In the genomic region with DNA sequence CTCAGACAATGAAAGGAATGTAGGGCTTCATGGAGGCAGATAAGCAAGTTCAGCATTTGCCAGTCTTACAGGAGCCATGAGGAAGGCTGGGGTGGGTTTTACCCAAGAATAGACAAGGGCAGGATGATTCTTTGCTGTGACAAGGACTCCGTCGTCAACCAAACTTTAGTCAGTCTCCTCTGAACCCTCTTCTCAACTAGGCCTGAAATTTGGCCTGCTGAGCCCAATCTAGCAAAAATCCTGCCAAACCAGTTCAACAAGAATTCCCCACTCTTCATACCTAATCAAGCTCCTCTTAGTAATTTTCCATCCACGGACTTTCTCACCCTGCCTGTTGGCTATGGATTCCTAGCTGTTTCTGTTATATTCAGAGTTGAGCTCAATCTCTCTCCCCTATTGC, we compare ENCODE assay signal across 15 cellular contexts.
DNase-seq lines count a peak whose midpoint lies in the region; ATAC-seq, FAIRE-seq and TF ChIP-seq lines count a peak whose summit lies in the region.
"Had no signal": no experiment of that assay in that cellular context is flagged by ENCODE, and none has a peak within 500 bp of the region (broad histone marks: within the 10 kb centered on the region; RNA-seq: fewer than 3 reads in every experiment).

No MANE protein-coding gene starts in this region.

- DNase-seq in Calu3 (peak; percentile 83), NCI-H1417 (lab: John Stamatoyannopoulos, UW) (peak in 2 of 3 experiments; percentile 62 to 83), WTC11 (ENCODE audit: low spot score) (peak; percentile 47), left kidney (ENCODE audit: low read depth, low spot score) (peak; percentile 60), HTR-8/SVneo (ENCODE audit: insufficient read length, low spot score) (no peak), posterior vena cava (ENCODE audit: low spot score) (no peak), T-helper 1 cell (no peak)
- DNase-seq: activated CD4-positive, alpha-beta T cell treated with anti-CD3 and anti-CD28 coated beads for 48 hours; DMS 273 treated with DMSO at 0.1 percent for 48 hours; dorsolateral prefrontal cortex; NCI-H1092 had no signal

- H3K4me3 Mint-ChIP-seq in Calu3 (ENCODE audit: low read depth, unreplicated experiment), result peak overlapping the region; percentile 36
- peak overlapping the region; percentile 37 for H3K4me3 Mint-ChIP-seq in WTC11
- H3K4me3 Mint-ChIP-seq: stimulated activated effector memory CD8-positive, alpha-beta T cell treated with anti-CD3 and anti-CD28 coated beads, Interleukin-12 subunit alpha, Interleukin-12 subunit beta, amount 100 ng/mL, for 72 hours; T-helper 1 cell treated with Interleukin-12 subunit alpha and Interleukin-12 subunit beta and Interleukin-4 antibody, amounts not matched to agents 30 μg/mL and 1 μg/mL, for 36 hours had no signal

- CTCF ChIA-PET in Calu3 (lab: Charles Lee) (interaction anchor here (0.9 kb wide), 1 partner anchor 44 kb away, joined by 5 read pairs; no protein-coding TSS in a partner anchor), WTC11 (lab: Charles Lee) (no interaction called here)

- no TSS peak for BruUV-seq in Calu3 (replicated peaks; lab: Mats Ljungman, UMichigan)

- H3K36me3 Mint-ChIP-seq in Calu3 (ENCODE audit: insufficient read depth, unreplicated experiment) (peaks cover 9% of the 10 kb centered on the region), WTC11 (no peaks in the 10 kb centered on the region)
- H3K36me3 Mint-ChIP-seq: stimulated activated effector memory CD8-positive, alpha-beta T cell treated with anti-CD3 and anti-CD28 coated beads, Interleukin-12 subunit alpha, Interleukin-12 subunit beta, amount 100 ng/mL, for 72 hours had no signal

- H3K4me1 Mint-ChIP-seq in Calu3 (ENCODE audit: low read depth, unreplicated experiment) (peaks cover 27% of the 10 kb centered on the region), WTC11 (peaks cover 51% of the 10 kb centered on the region)
- H3K4me1 Mint-ChIP-seq: stimulated activated effector memory CD8-positive, alpha-beta T cell treated with anti-CD3 and anti-CD28 coated beads, Interleukin-12 subunit alpha, Interleukin-12 subunit beta, amount 100 ng/mL, for 72 hours had no signal

- FAIRE-seq in HTR-8/SVneo (lab: Jason Lieb, UNC), result no peak
- FAIRE-seq: frontal cortex had no signal

- TF ChIP-seq CTCF in Calu3 (IDR thresholded peaks at IDR 0.05; ENCODE audit: unreplicated experiment), result no peak
- TF ChIP-seq CTCF in WTC11 (IDR thresholded peaks at IDR 0.05), result no peak

- intact Hi-C loops in Calu3 (cut with micrococcal nuclease; ENCODE audit: unreplicated experiment), result loop anchor here (5.0 kb wide), 1 partner anchor 119 kb away; no protein-coding TSS in a partner anchor
- intact Hi-C loops in posterior vena cava (cut with DNase I), result no loop called here

- peak; percentile 77 for ATAC-seq in WTC11
- no peak for ATAC-seq in GM19035 (IDR thresholded peaks at IDR 0.05; ENCODE audit: unreplicated experiment)
- ATAC-seq: stimulated activated effector memory CD8-positive, alpha-beta T cell treated with anti-CD3 and anti-CD28 coated beads, Interleukin-12 subunit alpha, Interleukin-12 subunit beta, amount 100 ng/mL, for 72 hours had no signal

- H3K9me3 Mint-ChIP-seq in Calu3 (ENCODE audit: low read depth, unreplicated experiment) (peaks cover 3% of the 10 kb centered on the region), WTC11 (no peaks in the 10 kb centered on the region)
- H3K9me3 Mint-ChIP-seq: stimulated activated effector memory CD8-positive, alpha-beta T cell treated with anti-CD3 and anti-CD28 coated beads, Interleukin-12 subunit alpha, Interleukin-12 subunit beta, amount 100 ng/mL, for 72 hours; T-helper 1 cell treated with Interleukin-12 subunit alpha and Interleukin-12 subunit beta and Interleukin-4 antibody, amounts not matched to agents 30 μg/mL and 1 μg/mL, for 36 hours had no signal

- POLR2A ChIA-PET in WTC11 (lab: Charles Lee), result no interaction called here

- H3K27ac Mint-ChIP-seq in Calu3 (ENCODE audit: unreplicated experiment) (peak overlapping the region; percentile 92), WTC11 (peak overlapping the region; percentile 98)
- H3K27ac Mint-ChIP-seq: stimulated activated effector memory CD8-positive, alpha-beta T cell treated with anti-CD3 and anti-CD28 coated beads, Interleukin-12 subunit alpha, Interleukin-12 subunit beta, amount 100 ng/mL, for 72 hours; T-helper 1 cell treated with Interleukin-12 subunit alpha and Interleukin-12 subunit beta and Interleukin-4 antibody, amounts not matched to agents 30 μg/mL and 1 μg/mL, for 36 hours had no signal

- H3K27me3 Mint-ChIP-seq in Calu3 (ENCODE audit: unreplicated experiment) (no peaks in the 10 kb centered on the region), WTC11 (ENCODE audit: low read depth) (no peaks in the 10 kb centered on the region)

TF ChIP-seq in WTC11, 78 proteins besides CTCF, POLR2A, EP300 and RAD21:
- TF ChIP-seq ZNF281 (CRISPR knock-in tag; IDR thresholded peaks at IDR 0.05) (no peak), PRRX2 (CRISPR knock-in tag; IDR thresholded peaks at IDR 0.05) (no peak), ZNF121 (CRISPR knock-in tag; IDR thresholded peaks at IDR 0.05) (no peak), ETV6 (CRISPR knock-in tag; IDR thresholded peaks at IDR 0.05) (peak; percentile 16; the same call in 1 of the 2 replicates)

Comparison
In these comparisons a context has a peak if more than half of its experiments do, and no peak if none do; other contexts are left out.
1. DNase-seq: peak in Calu3 (single experiment), NCI-H1417 (2 of 3), WTC11 (single experiment) and left kidney (single experiment); none in HTR-8/SVneo (single experiment), posterior vena cava (single experiment) and T-helper 1 cell (0 of 5).